ENCODE assay signal across 1 cellular context in genomic region chr4:81215219-81215892, GRCh38.
TF ChIP-seq lines count a peak whose summit lies in the region.

A gene with protein sequence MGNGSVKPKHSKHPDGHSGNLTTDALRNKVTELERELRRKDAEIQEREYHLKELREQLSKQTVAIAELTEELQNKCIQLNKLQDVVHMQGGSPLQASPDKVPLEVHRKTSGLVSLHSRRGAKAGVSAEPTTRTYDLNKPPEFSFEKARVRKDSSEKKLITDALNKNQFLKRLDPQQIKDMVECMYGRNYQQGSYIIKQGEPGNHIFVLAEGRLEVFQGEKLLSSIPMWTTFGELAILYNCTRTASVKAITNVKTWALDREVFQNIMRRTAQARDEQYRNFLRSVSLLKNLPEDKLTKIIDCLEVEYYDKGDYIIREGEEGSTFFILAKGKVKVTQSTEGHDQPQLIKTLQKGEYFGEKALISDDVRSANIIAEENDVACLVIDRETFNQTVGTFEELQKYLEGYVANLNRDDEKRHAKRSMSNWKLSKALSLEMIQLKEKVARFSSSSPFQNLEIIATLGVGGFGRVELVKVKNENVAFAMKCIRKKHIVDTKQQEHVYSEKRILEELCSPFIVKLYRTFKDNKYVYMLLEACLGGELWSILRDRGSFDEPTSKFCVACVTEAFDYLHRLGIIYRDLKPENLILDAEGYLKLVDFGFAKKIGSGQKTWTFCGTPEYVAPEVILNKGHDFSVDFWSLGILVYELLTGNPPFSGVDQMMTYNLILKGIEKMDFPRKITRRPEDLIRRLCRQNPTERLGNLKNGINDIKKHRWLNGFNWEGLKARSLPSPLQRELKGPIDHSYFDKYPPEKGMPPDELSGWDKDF (minus strand): TSS chr4:81215222. CDS start chr4:81205047, 10,175 bp downstream.

TF ChIP-seq in WTC11, 78 proteins besides CTCF, POLR2A, EP300 and RAD21 (continued from another document):
- TF ChIP-seq AFF4 (CRISPR knock-in tag; IDR thresholded peaks at IDR 0.05; ENCODE audit: borderline replicate concordance) (no peak), TEAD4 (CRISPR knock-in tag; IDR thresholded peaks at IDR 0.05) (no peak), OVOL2 (CRISPR knock-in tag; IDR thresholded peaks at IDR 0.05; ENCODE audit: borderline replicate concordance) (no peak), AR (CRISPR knock-in tag; IDR thresholded peaks at IDR 0.05) (no peak), ZNF281 (CRISPR knock-in tag; IDR thresholded peaks at IDR 0.05) (0 out of 2 replicates have a peak, but pooled peaks have one; percentile 28), ETV6 (CRISPR knock-in tag; IDR thresholded peaks at IDR 0.05) (no peak), MYBL2 (CRISPR knock-in tag; IDR thresholded peaks at IDR 0.05) (peak; percentile 42; the same call in 1 of the 2 replicates), HMGA2 (CRISPR knock-in tag; IDR thresholded peaks at IDR 0.05) (no peak), FOXJ3 (CRISPR knock-in tag; IDR thresholded peaks at IDR 0.05; ENCODE audit: borderline replicate concordance) (no peak), NR3C1 (CRISPR knock-in tag; conservative IDR thresholded peaks at IDR 0.05; ENCODE audit: low read depth) (no peak), SMAD3 (CRISPR knock-in tag; IDR thresholded peaks at IDR 0.05; ENCODE audit: borderline replicate concordance) (0 out of 2 replicates have a peak, but pooled peaks have one; percentile 55), MXD4 (CRISPR knock-in tag; IDR thresholded peaks at IDR 0.05; ENCODE audit: borderline replicate concordance) (no peak), ELF4 (CRISPR knock-in tag; IDR thresholded peaks at IDR 0.05; ENCODE audit: low read depth) (no peak), USF2 (CRISPR knock-in tag; IDR thresholded peaks at IDR 0.05) (peak; percentile 79), CREM (CRISPR knock-in tag; IDR thresholded peaks at IDR 0.05) (no peak), ATF2 (CRISPR knock-in tag; IDR thresholded peaks at IDR 0.05; ENCODE audit: borderline replicate concordance, low read depth) (no peak)
- TF ChIP-seq, protein P1, sequence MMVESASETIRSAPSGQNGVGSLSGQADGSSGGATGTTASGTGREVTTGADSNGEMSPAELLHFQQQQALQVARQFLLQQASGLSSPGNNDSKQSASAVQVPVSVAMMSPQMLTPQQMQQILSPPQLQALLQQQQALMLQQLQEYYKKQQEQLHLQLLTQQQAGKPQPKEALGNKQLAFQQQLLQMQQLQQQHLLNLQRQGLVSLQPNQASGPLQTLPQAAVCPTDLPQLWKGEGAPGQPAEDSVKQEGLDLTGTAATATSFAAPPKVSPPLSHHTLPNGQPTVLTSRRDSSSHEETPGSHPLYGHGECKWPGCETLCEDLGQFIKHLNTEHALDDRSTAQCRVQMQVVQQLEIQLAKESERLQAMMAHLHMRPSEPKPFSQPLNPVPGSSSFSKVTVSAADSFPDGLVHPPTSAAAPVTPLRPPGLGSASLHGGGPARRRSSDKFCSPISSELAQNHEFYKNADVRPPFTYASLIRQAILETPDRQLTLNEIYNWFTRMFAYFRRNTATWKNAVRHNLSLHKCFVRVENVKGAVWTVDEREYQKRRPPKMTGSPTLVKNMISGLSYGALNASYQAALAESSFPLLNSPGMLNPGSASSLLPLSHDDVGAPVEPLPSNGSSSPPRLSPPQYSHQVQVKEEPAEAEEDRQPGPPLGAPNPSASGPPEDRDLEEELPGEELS (CRISPR knock-in tag; IDR thresholded peaks at IDR 0.05), result no peak
- TF ChIP-seq, protein P2, sequence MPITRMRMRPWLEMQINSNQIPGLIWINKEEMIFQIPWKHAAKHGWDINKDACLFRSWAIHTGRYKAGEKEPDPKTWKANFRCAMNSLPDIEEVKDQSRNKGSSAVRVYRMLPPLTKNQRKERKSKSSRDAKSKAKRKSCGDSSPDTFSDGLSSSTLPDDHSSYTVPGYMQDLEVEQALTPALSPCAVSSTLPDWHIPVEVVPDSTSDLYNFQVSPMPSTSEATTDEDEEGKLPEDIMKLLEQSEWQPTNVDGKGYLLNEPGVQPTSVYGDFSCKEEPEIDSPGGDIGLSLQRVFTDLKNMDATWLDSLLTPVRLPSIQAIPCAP (CRISPR knock-in tag; IDR thresholded peaks at IDR 0.05), result no peak
- TF ChIP-seq, protein P3, sequence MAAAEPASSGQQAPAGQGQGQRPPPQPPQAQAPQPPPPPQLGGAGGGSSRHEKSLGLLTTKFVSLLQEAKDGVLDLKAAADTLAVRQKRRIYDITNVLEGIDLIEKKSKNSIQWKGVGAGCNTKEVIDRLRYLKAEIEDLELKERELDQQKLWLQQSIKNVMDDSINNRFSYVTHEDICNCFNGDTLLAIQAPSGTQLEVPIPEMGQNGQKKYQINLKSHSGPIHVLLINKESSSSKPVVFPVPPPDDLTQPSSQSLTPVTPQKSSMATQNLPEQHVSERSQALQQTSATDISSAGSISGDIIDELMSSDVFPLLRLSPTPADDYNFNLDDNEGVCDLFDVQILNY (CRISPR knock-in tag; IDR thresholded peaks at IDR 0.05), result 0 out of 2 replicates have a peak, but pooled peaks have one; percentile 5
- TF ChIP-seq, protein P4, sequence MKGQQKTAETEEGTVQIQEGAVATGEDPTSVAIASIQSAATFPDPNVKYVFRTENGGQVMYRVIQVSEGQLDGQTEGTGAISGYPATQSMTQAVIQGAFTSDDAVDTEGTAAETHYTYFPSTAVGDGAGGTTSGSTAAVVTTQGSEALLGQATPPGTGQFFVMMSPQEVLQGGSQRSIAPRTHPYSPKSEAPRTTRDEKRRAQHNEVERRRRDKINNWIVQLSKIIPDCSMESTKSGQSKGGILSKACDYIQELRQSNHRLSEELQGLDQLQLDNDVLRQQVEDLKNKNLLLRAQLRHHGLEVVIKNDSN (CRISPR knock-in tag; IDR thresholded peaks at IDR 0.05), result peak; percentile 76
- TF ChIP-seq, protein P5, sequence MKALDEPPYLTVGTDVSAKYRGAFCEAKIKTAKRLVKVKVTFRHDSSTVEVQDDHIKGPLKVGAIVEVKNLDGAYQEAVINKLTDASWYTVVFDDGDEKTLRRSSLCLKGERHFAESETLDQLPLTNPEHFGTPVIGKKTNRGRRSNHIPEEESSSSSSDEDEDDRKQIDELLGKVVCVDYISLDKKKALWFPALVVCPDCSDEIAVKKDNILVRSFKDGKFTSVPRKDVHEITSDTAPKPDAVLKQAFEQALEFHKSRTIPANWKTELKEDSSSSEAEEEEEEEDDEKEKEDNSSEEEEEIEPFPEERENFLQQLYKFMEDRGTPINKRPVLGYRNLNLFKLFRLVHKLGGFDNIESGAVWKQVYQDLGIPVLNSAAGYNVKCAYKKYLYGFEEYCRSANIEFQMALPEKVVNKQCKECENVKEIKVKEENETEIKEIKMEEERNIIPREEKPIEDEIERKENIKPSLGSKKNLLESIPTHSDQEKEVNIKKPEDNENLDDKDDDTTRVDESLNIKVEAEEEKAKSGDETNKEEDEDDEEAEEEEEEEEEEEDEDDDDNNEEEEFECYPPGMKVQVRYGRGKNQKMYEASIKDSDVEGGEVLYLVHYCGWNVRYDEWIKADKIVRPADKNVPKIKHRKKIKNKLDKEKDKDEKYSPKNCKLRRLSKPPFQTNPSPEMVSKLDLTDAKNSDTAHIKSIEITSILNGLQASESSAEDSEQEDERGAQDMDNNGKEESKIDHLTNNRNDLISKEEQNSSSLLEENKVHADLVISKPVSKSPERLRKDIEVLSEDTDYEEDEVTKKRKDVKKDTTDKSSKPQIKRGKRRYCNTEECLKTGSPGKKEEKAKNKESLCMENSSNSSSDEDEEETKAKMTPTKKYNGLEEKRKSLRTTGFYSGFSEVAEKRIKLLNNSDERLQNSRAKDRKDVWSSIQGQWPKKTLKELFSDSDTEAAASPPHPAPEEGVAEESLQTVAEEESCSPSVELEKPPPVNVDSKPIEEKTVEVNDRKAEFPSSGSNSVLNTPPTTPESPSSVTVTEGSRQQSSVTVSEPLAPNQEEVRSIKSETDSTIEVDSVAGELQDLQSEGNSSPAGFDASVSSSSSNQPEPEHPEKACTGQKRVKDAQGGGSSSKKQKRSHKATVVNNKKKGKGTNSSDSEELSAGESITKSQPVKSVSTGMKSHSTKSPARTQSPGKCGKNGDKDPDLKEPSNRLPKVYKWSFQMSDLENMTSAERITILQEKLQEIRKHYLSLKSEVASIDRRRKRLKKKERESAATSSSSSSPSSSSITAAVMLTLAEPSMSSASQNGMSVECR (CRISPR knock-in tag; IDR thresholded peaks at IDR 0.05; ENCODE audit: borderline replicate concordance), result no peak
